Comparison of ENCODE assay signal across 8 cellular contexts in the genomic region with DNA sequence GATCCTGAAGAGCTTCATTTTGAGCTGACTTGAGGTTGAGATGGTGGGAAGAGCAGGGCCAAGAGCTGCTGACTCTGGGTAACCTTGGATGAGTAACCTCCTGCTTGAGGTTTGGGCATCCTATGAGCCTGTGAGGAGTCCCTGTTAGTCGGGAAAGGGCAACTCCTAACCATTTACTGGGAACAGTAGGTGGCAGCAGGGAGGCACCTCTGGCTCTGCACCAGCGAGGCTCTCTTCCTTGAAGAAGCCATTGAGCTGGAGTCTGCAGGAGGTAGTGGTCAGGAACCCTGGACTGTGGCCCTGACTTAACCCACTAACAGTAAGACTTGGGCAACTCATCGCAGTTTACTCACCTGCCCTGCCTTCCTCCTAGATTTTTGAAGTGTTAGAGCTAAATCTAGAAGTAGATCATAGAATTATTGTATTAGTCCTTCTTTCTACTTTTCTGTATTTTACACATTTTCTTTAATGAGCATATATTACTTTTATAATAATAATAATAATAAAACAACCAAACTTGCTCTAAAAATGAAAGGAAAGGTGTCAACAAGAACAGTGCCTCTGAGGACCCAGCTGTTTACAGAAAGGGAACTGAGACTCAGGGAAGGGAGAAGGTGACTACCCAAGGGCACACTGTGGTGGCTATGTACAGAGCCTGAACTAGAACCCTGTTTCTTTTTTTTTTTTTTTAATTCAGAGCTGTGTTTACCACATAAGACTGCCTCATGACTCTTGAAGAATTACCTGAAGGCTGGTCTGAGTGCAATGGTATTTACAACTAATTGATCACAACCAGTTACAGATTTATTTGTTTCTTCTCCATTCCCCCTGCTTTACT.
DNase-seq lines count a peak whose midpoint lies in the region; ATAC-seq lines count a peak whose summit lies in the region.

No MANE protein-coding gene starts in this region.

- ATAC-seq in GM18508 (IDR thresholded peaks at IDR 0.05; ENCODE audit: insufficient read depth, unreplicated experiment) (peak; percentile 42), HG03175 (IDR thresholded peaks at IDR 0.05; ENCODE audit: unreplicated experiment) (peak; percentile 83)

- DNase-seq in ACHN: peak; percentile 89
- peak; percentile 39 for DNase-seq in NCI-H446 treated with DMSO at 0.1 percent for 48 hours (lab: John Stamatoyannopoulos, UW)
- DNase-seq in activated CD4-positive, alpha-beta T cell treated with anti-CD3 and anti-CD28 coated beads, Interleukin-2, amount 50 U/mL, for 4 hours: peak; percentile 41
- DNase-seq in effector CD8-positive, alpha-beta T cell (lab: John Stamatoyannopoulos, UW): peak; percentile 22
- DNase-seq in medulla oblongata (ENCODE audit: extremely low spot score): peak; percentile 87
- DNase-seq in stimulated activated CD8-positive, alpha-beta memory T cell treated with anti-CD3 and anti-CD28 coated beads, Interleukin-12 subunit alpha, Interleukin-12 subunit beta, amount 100 ng/mL, for 4 hours (ENCODE audit: low read depth): peak; percentile 15

- in situ Hi-C loops in ACHN (cut with HindIII; ENCODE audit: low pct_ligation_motif_present, low pct_unique_long_range_greater_than_20kb, low sequenced_read_pairs): no loop called here

Comparison
In these comparisons a context has a peak if more than half of its experiments do, and no peak if none do; other contexts are left out.
1. Peak in every context shown above with its lines: DNase-seq and ATAC-seq.
2. DNase-seq: peak in every context shown above with its lines; median percentile 89 in ACHN; 87 in medulla oblongata; 41 in activated CD4-positive, alpha-beta T cell treated with anti-CD3 and anti-CD28 coated beads, Interleukin-2, amount 50 U/mL, for 4 hours; 39 in NCI-H446 treated with DMSO at 0.1 percent for 48 hours; 22 in effector CD8-positive, alpha-beta T cell; 15 in stimulated activated CD8-positive, alpha-beta memory T cell treated with anti-CD3 and anti-CD28 coated beads, Interleukin-12 subunit alpha, Interleukin-12 subunit beta, amount 100 ng/mL, for 4 hours.